Comparison of ENCODE assay signal across 26 cellular contexts in the genomic region with DNA sequence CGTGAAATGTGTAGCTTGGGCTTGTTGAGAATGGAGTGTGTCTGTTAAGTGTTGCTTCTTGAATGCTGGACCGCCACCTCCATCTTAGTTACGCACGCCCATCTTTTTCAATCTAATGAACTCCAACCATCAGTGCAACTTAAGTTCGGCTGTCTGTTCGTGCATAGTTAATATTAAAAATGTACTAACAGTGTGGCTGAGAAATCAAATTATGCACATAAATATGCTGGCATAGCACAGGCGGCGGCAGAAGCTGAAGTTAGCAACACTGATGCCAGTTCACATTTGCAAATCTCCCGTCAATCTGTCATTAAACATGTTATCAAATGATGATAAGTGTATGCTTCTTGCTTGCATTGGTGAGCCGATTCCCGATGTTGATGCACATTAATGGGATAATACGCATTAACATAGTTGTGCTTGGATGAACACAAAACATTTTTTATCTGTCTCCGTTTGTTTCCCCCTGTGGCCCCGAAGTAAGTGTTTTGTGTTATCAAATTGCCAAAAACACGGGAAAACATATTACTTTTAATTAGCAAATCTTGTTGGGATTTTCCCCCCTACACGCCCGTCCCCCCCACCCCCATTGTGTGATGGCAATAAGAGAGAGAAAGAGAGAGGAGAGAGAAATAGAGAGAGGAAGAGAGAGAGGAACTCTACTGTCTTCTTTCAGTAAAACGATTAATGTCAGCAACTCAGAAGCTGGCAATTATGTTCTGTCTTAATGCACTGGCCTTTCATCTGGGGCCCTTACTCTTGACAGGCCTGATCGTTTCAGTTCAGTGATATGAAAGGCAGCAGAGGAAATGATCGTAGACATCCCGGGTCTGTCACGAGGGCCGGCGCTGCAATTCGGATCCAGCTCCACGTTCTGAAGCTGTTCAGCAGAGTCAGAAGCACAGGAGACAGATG.
DNase-seq lines count a peak whose midpoint lies in the region; ATAC-seq and TF ChIP-seq lines count a peak whose summit lies in the region.
"Had no signal": no experiment of that assay in that cellular context is flagged by ENCODE, and none has a peak within 500 bp of the region (broad histone marks: within the 10 kb centered on the region; RNA-seq: fewer than 3 reads in every experiment).

No MANE protein-coding gene starts in this region.

- peak; percentile 15; the same call in 1 of the 2 replicates for TF ChIP-seq RAD21 in SK-N-SH (IDR thresholded peaks at IDR 0.05; ENCODE audit: low read length)

- intact Hi-C loops in head of caudate nucleus (cut with DNase I) = no loop called here
- intact Hi-C loops in tibial artery (cut with DNase I; ENCODE audit: low total_unique reads) = no loop called here
- intact Hi-C loops in breast epithelium (cut with DNase I; ENCODE audit: low total_unique reads) = no loop called here

- peaks cover 14% of the 10 kb centered on the region; the same call in 1 of the 2 replicates for H3K27me3 ChIP-seq in SK-N-SH (ENCODE audit: insufficient read depth)
- no peaks in the 10 kb centered on the region for H3K27me3 ChIP-seq in neural progenitor cell
- H3K27me3 ChIP-seq in tibial artery = no peaks in the 10 kb centered on the region
- H3K27me3 ChIP-seq in breast epithelium = no peaks in the 10 kb centered on the region
- H3K27me3 ChIP-seq: BLaER1 treated with 17β-estradiol and CSF1 and Interleukin-3, amounts not matched to agents 10 nM and 100 nM had no signal

- ATAC-seq in SK-N-SH treated with all-trans-retinoic acid at 6 μM for 48 hours = no peak
- ATAC-seq: HCT116 had no signal

- H3K9me3 ChIP-seq in SK-N-SH (no peaks in the 10 kb centered on the region), neural progenitor cell (ENCODE audit: low read depth) (no peaks in the 10 kb centered on the region), tibial artery (no peaks in the 10 kb centered on the region), breast epithelium (no peaks in the 10 kb centered on the region)
- H3K9me3 ChIP-seq: SJSA1 had no signal

- no peaks in the 10 kb centered on the region for H3K9me3 Mint-ChIP-seq in neural progenitor cell
- H3K9me3 Mint-ChIP-seq: CD4-positive, alpha-beta T cell; T-helper 1 cell treated with Interleukin-12 subunit alpha and Interleukin-12 subunit beta and Interleukin-4 antibody, amounts not matched to agents 30 μg/mL and 1 μg/mL, for 36 hours had no signal

- H3K79me2 ChIP-seq in SK-N-SH (ENCODE audit: insufficient read depth) (no peaks in the 10 kb centered on the region), neural progenitor cell (ENCODE audit: low read depth) (no peaks in the 10 kb centered on the region)

- POLR2A ChIA-PET in SK-N-SH (lab: Yijun Ruan, JAX) = interaction anchor here (0.6 to 1.1 kb wide), 3 partner anchors 180 to 309 kb away, joined by 3 read pairs; no protein-coding TSS in a partner anchor

- H2AFZ ChIP-seq in SK-N-SH (ENCODE audit: low read depth) (no peak overlapping the region), neural progenitor cell (replicated peaks) (peak overlapping the region; percentile 20)

- no peak overlapping the region for H3K27ac Mint-ChIP-seq in neural progenitor cell
- H3K27ac Mint-ChIP-seq: CD4-positive, alpha-beta T cell; T-helper 1 cell treated with Interleukin-12 subunit alpha and Interleukin-12 subunit beta and Interleukin-4 antibody, amounts not matched to agents 30 μg/mL and 1 μg/mL, for 36 hours had no signal

- H3K27me3 Mint-ChIP-seq in neural progenitor cell (ENCODE audit: insufficient read depth, low read depth) = peaks cover 2% of the 10 kb centered on the region
- H3K27me3 Mint-ChIP-seq: CD4-positive, alpha-beta T cell had no signal

- H3K9ac ChIP-seq in SK-N-SH (no peak overlapping the region), neural progenitor cell (no peak overlapping the region)
- H3K9ac ChIP-seq: BLaER1 treated with 17β-estradiol and CSF1 and Interleukin-3, amounts not matched to agents 10 nM and 100 nM had no signal

- CTCF ChIA-PET in SK-N-SH (lab: Yijun Ruan, JAX) = interaction anchor here (0.6 to 1.7 kb wide), 9 partner anchors 10 to 972 kb away, joined by 3 to 5 read pairs (median 3); no protein-coding TSS in a partner anchor

- H3K4me3 ChIP-seq in SK-N-SH (ENCODE audit: low read depth in 2 of 2, low read length in 1 of 2) (peak overlapping the region in 1 of 2 experiments; percentile 33; a peak in 3 of 4 replicates), neural progenitor cell (no peak overlapping the region), tibial artery (no peak overlapping the region), breast epithelium (no peak overlapping the region)
- H3K4me3 ChIP-seq: BLaER1 treated with 17β-estradiol and CSF1 and Interleukin-3, amounts not matched to agents 10 nM and 100 nM; SJSA1 had no signal

- no peak for TF ChIP-seq POLR2A in breast epithelium (IDR thresholded peaks at IDR 0.05)

- H3K4me3 Mint-ChIP-seq in neural progenitor cell = no peak overlapping the region
- H3K4me3 Mint-ChIP-seq: CD4-positive, alpha-beta T cell; T-helper 1 cell treated with Interleukin-12 subunit alpha and Interleukin-12 subunit beta and Interleukin-4 antibody, amounts not matched to agents 30 μg/mL and 1 μg/mL, for 36 hours had no signal

- H3K4me1 ChIP-seq in SK-N-SH (ENCODE audit: control insufficient read depth in 1 of 2, insufficient read depth in 2 of 2, low read depth in 1 of 2, low read length in 1 of 2) (peaks cover 0 to 17% of the 10 kb centered on the region in 2 experiments; a peak in 2 of 4 replicates), neural progenitor cell (peaks cover 11% of the 10 kb centered on the region), tibial artery (no peaks in the 10 kb centered on the region), breast epithelium (no peaks in the 10 kb centered on the region)
- H3K4me1 ChIP-seq: BLaER1 treated with 17β-estradiol and CSF1 and Interleukin-3, amounts not matched to agents 10 nM and 100 nM; SJSA1 had no signal

- 15% methylated on average over 26 of the region's 26 CpGs for WGBS in SK-N-SH (ENCODE audit: low lambda C conversion rate)

- peak in 1 of 2 experiments; percentile 92; a peak in 2 of 4 replicates for TF ChIP-seq EP300 in SK-N-SH (IDR thresholded peaks at IDR 0.05; ENCODE audit: borderline replicate concordance in 1 of 2, low read depth in 1 of 2, low read length in 1 of 2)

- TF ChIP-seq CTCF in SK-N-SH (IDR thresholded peaks at IDR 0.05) (no peak), neural progenitor cell (IDR thresholded peaks at IDR 0.05) (no peak), tibial artery (IDR thresholded peaks at IDR 0.05) (no peak), breast epithelium (IDR thresholded peaks at IDR 0.05) (no peak)

- H3K36me3 Mint-ChIP-seq in neural progenitor cell = no peaks in the 10 kb centered on the region

- H3K36me3 ChIP-seq in SK-N-SH (replicated peaks in 1 of 2; ENCODE audit: control insufficient read depth in 1 of 2, insufficient read depth in 2 of 2, low read length in 1 of 2) (no peaks in the 10 kb centered on the region), neural progenitor cell (no peaks in the 10 kb centered on the region), tibial artery (no peaks in the 10 kb centered on the region), breast epithelium (no peaks in the 10 kb centered on the region)
- H3K36me3 ChIP-seq: BLaER1 treated with 17β-estradiol and CSF1 and Interleukin-3, amounts not matched to agents 10 nM and 100 nM; SJSA1 had no signal

- peak overlapping the region; percentile 50; the same call in 1 of the 2 replicates for H3K4me2 ChIP-seq in SK-N-SH
- H3K4me2 ChIP-seq in neural progenitor cell = no peak overlapping the region
- H3K4me2 ChIP-seq: BLaER1 treated with 17β-estradiol and CSF1 and Interleukin-3, amounts not matched to agents 10 nM and 100 nM had no signal

- H4K20me1 ChIP-seq in SK-N-SH (ENCODE audit: insufficient read depth) = no peaks in the 10 kb centered on the region
- H4K20me1 ChIP-seq in neural progenitor cell (ENCODE audit: low read depth) = no peaks in the 10 kb centered on the region
- H4K20me1 ChIP-seq: BLaER1 treated with 17β-estradiol and CSF1 and Interleukin-3, amounts not matched to agents 10 nM and 100 nM had no signal

- no peaks in the 10 kb centered on the region for H3K9me2 ChIP-seq in SK-N-SH

- peak; percentile 48 for DNase-seq in SK-N-SH
- peak; percentile 75 for DNase-seq in NCI-H82 treated with DMSO at 0.1 percent for 48 hours (lab: John Stamatoyannopoulos, UW; ENCODE audit: unreplicated experiment)
- DNase-seq in neural progenitor cell (ENCODE audit: low spot score) = no peak
- DNase-seq in head of caudate nucleus = no peak
- DNase-seq in tibial artery = no peak
- DNase-seq in breast epithelium (ENCODE audit: low spot score in 2 of 2) = no peak
- DNase-seq: CD4-positive, alpha-beta T cell; COR-L47; DMS53; GOT3; IMR-90; KG1; NCI-H1092; NCI-H1417 treated with DMSO at 0.1 percent for 48 hours; NCI-H187; NCI-H2081 treated with DMSO at 0.1 percent for 48 hours; NCI-H2171; NCI-H526; Right ventricle myocardium superior; RPMI8226; SW 1271 had no signal

- H3F3A ChIP-seq in SK-N-SH (replicated peaks; ENCODE audit: insufficient read depth) (no peaks in the 10 kb centered on the region), neural progenitor cell (ENCODE audit: low read depth) (peaks cover 10% of the 10 kb centered on the region)

- H3K27ac ChIP-seq in SK-N-SH (ENCODE audit: low read depth in 2 of 2, low read length in 1 of 2) (peak overlapping the region in 1 of 2 experiments; percentile 90; a peak in 2 of 4 replicates), neural progenitor cell (no peak overlapping the region), tibial artery (no peak overlapping the region), breast epithelium (no peak overlapping the region)
- H3K27ac ChIP-seq: BLaER1 treated with 17β-estradiol and CSF1 and Interleukin-3, amounts not matched to agents 10 nM and 100 nM; SJSA1 had no signal

- peaks cover 40% of the 10 kb centered on the region for H3K4me1 Mint-ChIP-seq in neural progenitor cell

TF ChIP-seq in SK-N-SH, 30 proteins besides CTCF, POLR2A, EP300 and RAD21 (continues in another document):
- TF ChIP-seq FOXM1 (IDR thresholded peaks at IDR 0.05; ENCODE audit: low read depth) = no peak
- TF ChIP-seq FOSL2 (IDR thresholded peaks at IDR 0.05; ENCODE audit: borderline replicate concordance, low read depth) = no peak
- peak; percentile 67 for TF ChIP-seq RCOR1 (IDR thresholded peaks at IDR 0.05; ENCODE audit: low read length)
- TF ChIP-seq JUND (IDR thresholded peaks at IDR 0.05) = no peak
- no peak for TF ChIP-seq NRF1 (IDR thresholded peaks at IDR 0.05; ENCODE audit: low read depth, low read length)

TF ChIP-seq in SK-N-SH treated with all-trans-retinoic acid at 6 μM for 48 hours, 23 proteins besides CTCF, POLR2A, EP300 and RAD21 (continues in another document):
- no peak for TF ChIP-seq TOX (CRISPR knock-in tag; IDR thresholded peaks at IDR 0.05; ENCODE audit: borderline replicate concordance)

Comparison
In these comparisons a context has a peak if more than half of its experiments do, and no peak if none do; other contexts are left out.
1. DNase-seq: peak in SK-N-SH (single experiment) and NCI-H82 treated with DMSO at 0.1 percent for 48 hours (single experiment); none in neural progenitor cell (single experiment), head of caudate nucleus (0 of 42), tibial artery (0 of 2) and breast epithelium (0 of 2).